ENCODE assay signal across 8 cellular contexts in genomic region chr20:40506567-40506966, GRCh38.
DNase-seq lines count a peak whose midpoint lies in the region; ATAC-seq and TF ChIP-seq lines count a peak whose summit lies in the region.

No MANE protein-coding gene starts in this region.

- no peaks in the 10 kb centered on the region for H3K9me2 ChIP-seq in hepatocyte (replicated peaks; ENCODE audit: insufficient read depth)

- no peak for ATAC-seq in GM19351 (IDR thresholded peaks at IDR 0.05; ENCODE audit: unreplicated experiment)

- WGBS in hepatocyte (ENCODE audit: low lambda C conversion rate, missing lambda C conversion rate), result 66% methylated on average over 9 of the region's 9 CpGs
- WGBS in spleen, 5 donors, result 15 to 45% (median 25%) methylated on average over 5 to 9 of the region's 9 CpGs

- H3K36me3 ChIP-seq in hepatocyte (replicated peaks; ENCODE audit: insufficient read depth, low read depth), result no peaks in the 10 kb centered on the region
- H3K36me3 ChIP-seq in spleen, result no peaks in the 10 kb centered on the region

- intact Hi-C loops in spleen (cut with DNase I; ENCODE audit: low total_unique reads), result no loop called here

- TF ChIP-seq POLR2A in spleen (IDR thresholded peaks at IDR 0.05), result peak in 1 of 3 donors; percentile 46

- no peak overlapping the region for H3K27ac ChIP-seq in hepatocyte
- peak overlapping the region in 6 of 8 donors; percentile 8 to 83 (median 66) for H3K27ac ChIP-seq in spleen

- H3K27me3 ChIP-seq in hepatocyte, result no peaks in the 10 kb centered on the region
- H3K27me3 ChIP-seq in spleen (replicated peaks in 1 of 7), result no peaks in the 10 kb centered on the region

- H3K4me1 ChIP-seq in hepatocyte (ENCODE audit: insufficient read depth), result no peaks in the 10 kb centered on the region
- peaks cover 0 to 39% (median 10%) of the 10 kb centered on the region in 6 donors for H3K4me1 ChIP-seq in spleen

- H3K9me3 ChIP-seq in hepatocyte (ENCODE audit: low read depth) (no peaks in the 10 kb centered on the region), spleen (no peaks in the 10 kb centered on the region)

- TF ChIP-seq CTCF in AG09309 (IDR thresholded peaks at IDR 0.05; ENCODE audit: control insufficient read depth, insufficient read depth, low read depth, low read length, missing control alignments) (no peak), hepatocyte (IDR thresholded peaks at IDR 0.05; ENCODE audit: poor library complexity) (no peak), spleen (IDR thresholded peaks at IDR 0.05 in 8 of 11, conservative IDR thresholded peaks at IDR 0.05 in 3 of 11) (peak in 2 of 11 experiments; percentile 50 to 54)

- no peak overlapping the region for H3K4me2 ChIP-seq in hepatocyte

- H4K20me1 ChIP-seq in hepatocyte (ENCODE audit: insufficient read depth, poor library complexity, severe bottlenecking), result no peaks in the 10 kb centered on the region

- no peaks in the 10 kb centered on the region for H3K79me2 ChIP-seq in hepatocyte

- H2AFZ ChIP-seq in hepatocyte, result no peak overlapping the region

- H3K4me3 ChIP-seq in AG09309 (ENCODE audit: control insufficient read depth, low read depth, low read length) (no peak overlapping the region), hepatocyte (no peak overlapping the region), spleen (peak overlapping the region in 1 of 8 donors; percentile 30)

- peak; percentile 97 for DNase-seq in AG09309 (ENCODE audit: low read depth)
- peak; percentile 90 to 93 for DNase-seq in Kasumi-1 (lab: John Stamatoyannopoulos, UW)
- DNase-seq in amygdala (lab: John Stamatoyannopoulos, UW), result peak in 49 of 56 donors; percentile 6 to 80 (median 48)
- peak; percentile 72 for DNase-seq in hepatocyte (ENCODE audit: low spot score)
- peak; percentile 94 for DNase-seq in spleen
- no peak for DNase-seq in DMS114 treated with DMSO at 0.1 percent for 48 hours (lab: John Stamatoyannopoulos, UW; ENCODE audit: unreplicated experiment)
- DNase-seq in NK-92 (lab: John Stamatoyannopoulos, UW; ENCODE audit: unreplicated experiment), result no peak

Comparison
In these comparisons a context has a peak if more than half of its experiments do, and no peak if none do; other contexts are left out.
1. DNase-seq: peak in AG09309 (single experiment), Kasumi-1 (2 of 2), amygdala (49 of 56), hepatocyte (single experiment) and spleen (single experiment); none in DMS114 treated with DMSO at 0.1 percent for 48 hours (single experiment) and NK-92 (single experiment).